Comparison of ENCODE assay signal across 25 cellular contexts in the genomic region with DNA sequence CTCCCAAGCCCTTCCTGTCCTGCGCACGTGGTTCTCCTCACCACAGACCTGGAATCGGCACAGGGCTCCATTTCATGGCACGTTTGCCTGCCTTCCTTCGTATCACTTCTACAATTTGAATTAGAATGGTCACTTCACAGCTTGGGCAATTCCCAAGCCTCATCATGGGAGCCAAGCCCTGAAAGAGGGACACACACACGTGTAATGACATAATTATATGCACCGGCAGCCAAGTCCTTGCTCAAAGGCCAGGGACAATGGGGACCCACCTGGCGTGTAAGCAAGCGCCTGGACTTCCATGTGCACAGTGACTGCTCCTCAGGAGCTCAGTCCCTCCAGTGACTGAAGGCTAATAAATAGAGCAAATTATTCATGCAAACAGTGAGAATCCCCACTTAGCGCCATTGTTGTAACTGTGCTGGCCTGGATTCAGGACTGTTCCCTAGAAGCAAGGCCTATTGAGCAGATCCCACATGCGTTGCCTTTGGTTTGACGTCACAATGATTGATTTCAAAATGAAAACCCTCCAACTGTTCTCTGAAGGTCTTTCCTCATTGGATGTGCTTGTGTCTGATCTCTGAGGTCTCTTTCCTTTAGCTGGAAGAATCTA.
DNase-seq lines count a peak whose midpoint lies in the region; ATAC-seq and TF ChIP-seq lines count a peak whose summit lies in the region.
"Had no signal": no experiment of that assay in that cellular context is flagged by ENCODE, and none has a peak within 500 bp of the region (broad histone marks: within the 10 kb centered on the region; RNA-seq: fewer than 3 reads in every experiment).

No MANE protein-coding gene starts in this region.

- H3K27me3 Mint-ChIP-seq in stimulated activated naive CD8-positive, alpha-beta T cell treated with anti-CD3 and anti-CD28 coated beads, Interleukin-15, Interleukin-2, amounts not matched to agents 100 ng/mL and 50 ng/mL, for 24 hours: no peaks in the 10 kb centered on the region
- H3K27me3 Mint-ChIP-seq in stimulated activated naive CD8-positive, alpha-beta T cell treated with anti-CD3 and anti-CD28 coated beads, Interleukin-15, amount 100 ng/mL, for 72 hours: no peaks in the 10 kb centered on the region
- no peaks in the 10 kb centered on the region for H3K27me3 Mint-ChIP-seq in natural killer cell treated with Interleukin-12 subunit alpha and Interleukin-12 subunit beta and Interleukin-15 and Interleukin-18, amount 100 ng/mL, for 72 hours
- H3K27me3 Mint-ChIP-seq in activated CD4-positive, alpha-beta T cell treated with anti-CD3 and anti-CD28 coated beads for 36 hours: no peaks in the 10 kb centered on the region
- H3K27me3 Mint-ChIP-seq: activated naive CD8-positive, alpha-beta T cell treated with anti-CD3 and anti-CD28 coated beads, Interleukin-2, amount 10 ng/mL, durations not matched to agents 7 days and 5 days; B cell had no signal

- H3K9me3 Mint-ChIP-seq in stimulated activated naive CD8-positive, alpha-beta T cell treated with anti-CD3 and anti-CD28 coated beads, Interleukin-15, Interleukin-2, amounts not matched to agents 100 ng/mL and 50 ng/mL, for 24 hours: no peaks in the 10 kb centered on the region
- H3K9me3 Mint-ChIP-seq in stimulated activated naive CD8-positive, alpha-beta T cell treated with anti-CD3 and anti-CD28 coated beads, Interleukin-15, amount 100 ng/mL, for 72 hours: no peaks in the 10 kb centered on the region
- H3K9me3 Mint-ChIP-seq in natural killer cell treated with Interleukin-12 subunit alpha and Interleukin-12 subunit beta and Interleukin-15 and Interleukin-18, amount 100 ng/mL, for 72 hours: no peaks in the 10 kb centered on the region
- no peaks in the 10 kb centered on the region for H3K9me3 Mint-ChIP-seq in activated CD4-positive, alpha-beta T cell treated with anti-CD3 and anti-CD28 coated beads for 36 hours (ENCODE audit: low read depth)
- H3K9me3 Mint-ChIP-seq: activated naive CD8-positive, alpha-beta T cell treated with anti-CD3 and anti-CD28 coated beads, Interleukin-2, amount 10 ng/mL, durations not matched to agents 7 days and 5 days; T-helper 1 cell treated with Interleukin-12 subunit alpha and Interleukin-12 subunit beta and Interleukin-4 antibody, amounts not matched to agents 30 μg/mL and 1 μg/mL, for 36 hours had no signal

- H3K27ac Mint-ChIP-seq in stimulated activated naive CD8-positive, alpha-beta T cell treated with anti-CD3 and anti-CD28 coated beads, Interleukin-15, Interleukin-2, amounts not matched to agents 100 ng/mL and 50 ng/mL, for 24 hours: peak overlapping the region; percentile 42
- H3K27ac Mint-ChIP-seq in stimulated activated naive CD8-positive, alpha-beta T cell treated with anti-CD3 and anti-CD28 coated beads, Interleukin-15, amount 100 ng/mL, for 72 hours: no peak overlapping the region
- H3K27ac Mint-ChIP-seq in natural killer cell treated with Interleukin-12 subunit alpha and Interleukin-12 subunit beta and Interleukin-15 and Interleukin-18, amount 100 ng/mL, for 72 hours: no peak overlapping the region
- no peak overlapping the region for H3K27ac Mint-ChIP-seq in activated CD4-positive, alpha-beta T cell treated with anti-CD3 and anti-CD28 coated beads for 36 hours
- H3K27ac Mint-ChIP-seq: activated naive CD8-positive, alpha-beta T cell treated with anti-CD3 and anti-CD28 coated beads, Interleukin-2, amount 10 ng/mL, durations not matched to agents 7 days and 5 days; B cell; T-helper 1 cell treated with Interleukin-12 subunit alpha and Interleukin-12 subunit beta and Interleukin-4 antibody, amounts not matched to agents 30 μg/mL and 1 μg/mL, for 36 hours had no signal

- DNase-seq in stimulated activated naive CD8-positive, alpha-beta T cell treated with anti-CD3 and anti-CD28 coated beads, Interleukin-15, amount 100 ng/mL, for 72 hours: no peak
- DNase-seq in NCI-H69 (lab: John Stamatoyannopoulos, UW) (peak; percentile 92), inferior parietal cortex (ENCODE audit: extremely low spot score) (peak; percentile 11), DMS53 (lab: John Stamatoyannopoulos, UW) (no peak), omental fat pad (ENCODE audit: low spot score) (no peak)
- no peak for DNase-seq in natural killer cell treated with Interleukin-12 subunit alpha and Interleukin-12 subunit beta and Interleukin-15 and Interleukin-18, amount 100 ng/mL, for 72 hours (ENCODE audit: low spot score)
- no peak for DNase-seq in activated CD4-positive, alpha-beta T cell treated with anti-CD3 and anti-CD28 coated beads for 36 hours
- DNase-seq: activated CD4-positive, alpha-beta T cell treated with anti-CD3 and anti-CD28 coated beads for 1 hour; activated CD8-positive, alpha-beta memory T cell treated with anti-CD3 and anti-CD28 coated beads for 24 hours; activated effector memory CD4-positive, alpha-beta T cell treated with anti-CD3 and anti-CD28 coated beads, Interleukin-2, amount 50 U/mL, for 16 hours; activated naive CD8-positive, alpha-beta T cell treated with anti-CD3 and anti-CD28 coated beads, Interleukin-2, amount 10 ng/mL, durations not matched to agents 7 days and 5 days; central memory CD4-positive, alpha-beta T cell; dermis blood vessel endothelial cell; DND-41; gastrocnemius medialis; left cardiac atrium; mesendoderm; NCI-H1436; NCI-H2171 treated with DMSO at 0.1 percent for 48 hours; OCI-M1; SK-N-SH; stomach had no signal

- H3K4me1 Mint-ChIP-seq in stimulated activated naive CD8-positive, alpha-beta T cell treated with anti-CD3 and anti-CD28 coated beads, Interleukin-15, Interleukin-2, amounts not matched to agents 100 ng/mL and 50 ng/mL, for 24 hours (ENCODE audit: low read depth): peaks cover 6% of the 10 kb centered on the region
- H3K4me1 Mint-ChIP-seq in stimulated activated naive CD8-positive, alpha-beta T cell treated with anti-CD3 and anti-CD28 coated beads, Interleukin-15, amount 100 ng/mL, for 72 hours: peaks cover 7% of the 10 kb centered on the region
- peaks cover 0 to 8% of the 10 kb centered on the region in 2 donors for H3K4me1 Mint-ChIP-seq in natural killer cell treated with Interleukin-12 subunit alpha and Interleukin-12 subunit beta and Interleukin-15 and Interleukin-18, amount 100 ng/mL, for 72 hours (ENCODE audit: low read depth in 2 of 2)
- H3K4me1 Mint-ChIP-seq in activated CD4-positive, alpha-beta T cell treated with anti-CD3 and anti-CD28 coated beads for 36 hours: peaks cover 5% of the 10 kb centered on the region

- H3K4me3 Mint-ChIP-seq in stimulated activated naive CD8-positive, alpha-beta T cell treated with anti-CD3 and anti-CD28 coated beads, Interleukin-15, Interleukin-2, amounts not matched to agents 100 ng/mL and 50 ng/mL, for 24 hours: no peak overlapping the region
- no peak overlapping the region for H3K4me3 Mint-ChIP-seq in stimulated activated naive CD8-positive, alpha-beta T cell treated with anti-CD3 and anti-CD28 coated beads, Interleukin-15, amount 100 ng/mL, for 72 hours
- H3K4me3 Mint-ChIP-seq in natural killer cell treated with Interleukin-12 subunit alpha and Interleukin-12 subunit beta and Interleukin-15 and Interleukin-18, amount 100 ng/mL, for 72 hours: no peak overlapping the region
- no peak overlapping the region for H3K4me3 Mint-ChIP-seq in activated CD4-positive, alpha-beta T cell treated with anti-CD3 and anti-CD28 coated beads for 36 hours
- H3K4me3 Mint-ChIP-seq: activated naive CD8-positive, alpha-beta T cell treated with anti-CD3 and anti-CD28 coated beads, Interleukin-2, amount 10 ng/mL, durations not matched to agents 7 days and 5 days; B cell; T-helper 1 cell treated with Interleukin-12 subunit alpha and Interleukin-12 subunit beta and Interleukin-4 antibody, amounts not matched to agents 30 μg/mL and 1 μg/mL, for 36 hours had no signal

- ATAC-seq in stimulated activated naive CD8-positive, alpha-beta T cell treated with anti-CD3 and anti-CD28 coated beads, Interleukin-15, amount 100 ng/mL, for 72 hours: no peak
- no peak for ATAC-seq in omental fat pad (ENCODE audit: low FRiP score)
- ATAC-seq in natural killer cell treated with Interleukin-12 subunit alpha and Interleukin-12 subunit beta and Interleukin-15 and Interleukin-18, amount 100 ng/mL, for 72 hours: no peak
- ATAC-seq in activated CD4-positive, alpha-beta T cell treated with anti-CD3 and anti-CD28 coated beads for 36 hours: no peak
- ATAC-seq: gastrocnemius medialis, left cardiac atrium had no signal

- POLR2A ChIA-PET in activated CD4-positive, alpha-beta T cell treated with anti-CD3 and anti-CD28 coated beads for 36 hours (lab: Charles Lee): no interaction called here

- H3K36me3 Mint-ChIP-seq in stimulated activated naive CD8-positive, alpha-beta T cell treated with anti-CD3 and anti-CD28 coated beads, Interleukin-15, Interleukin-2, amounts not matched to agents 100 ng/mL and 50 ng/mL, for 24 hours (ENCODE audit: low read depth): peaks cover 6% of the 10 kb centered on the region
- no peaks in the 10 kb centered on the region for H3K36me3 Mint-ChIP-seq in natural killer cell treated with Interleukin-12 subunit alpha and Interleukin-12 subunit beta and Interleukin-15 and Interleukin-18, amount 100 ng/mL, for 72 hours
- no peaks in the 10 kb centered on the region for H3K36me3 Mint-ChIP-seq in activated CD4-positive, alpha-beta T cell treated with anti-CD3 and anti-CD28 coated beads for 36 hours (ENCODE audit: low read depth)

- TF ChIP-seq CTCF in omental fat pad (IDR thresholded peaks at IDR 0.05): no peak

- CTCF ChIA-PET in activated CD4-positive, alpha-beta T cell treated with anti-CD3 and anti-CD28 coated beads for 36 hours (lab: Charles Lee): no interaction called here

- intact Hi-C loops in activated CD4-positive, alpha-beta T cell treated with anti-CD3 and anti-CD28 coated beads for 36 hours (cut with DNase I, micrococcal nuclease): no loop called here

Comparison
In these comparisons a context has a peak if more than half of its experiments do, and no peak if none do; other contexts are left out.
1. DNase-seq: peak in NCI-H69 (single experiment) and inferior parietal cortex (single experiment); none in stimulated activated naive CD8-positive, alpha-beta T cell treated with anti-CD3 and anti-CD28 coated beads, Interleukin-15, amount 100 ng/mL, for 72 hours (0 of 2), DMS53 (single experiment), omental fat pad (single experiment), natural killer cell treated with Interleukin-12 subunit alpha and Interleukin-12 subunit beta and Interleukin-15 and Interleukin-18, amount 100 ng/mL, for 72 hours (single experiment) and activated CD4-positive, alpha-beta T cell treated with anti-CD3 and anti-CD28 coated beads for 36 hours (single experiment).